ENCODE assay signal across 18 cellular contexts in genomic region chrX:24124227-24124799, GRCh38. TPM values are rescaled to one million over a fixed set of nuclear protein-coding genes. Genes with fewer than 3 reads are reported as not detected.
A peak's percentile ranks its signal among the peaks of the same experiment; 100 is the strongest.
DNase-seq lines count a peak whose midpoint lies in the region; ATAC-seq, FAIRE-seq and TF ChIP-seq lines count a peak whose summit lies in the region.
"Had no signal": no experiment of that assay in that cellular context is flagged by ENCODE, and none has a peak within 500 bp of the region (broad histone marks: within the 10 kb centered on the region; RNA-seq: fewer than 3 reads in every experiment).

No MANE protein-coding gene starts in this region.

- H2AK5ac ChIP-seq in trophoblast cell (ENCODE audit: low read length), result no peak overlapping the region

- H3K36me3 ChIP-seq in endothelial cell of umbilical vein (ENCODE audit: control insufficient read depth in 2 of 2, extremely low read depth in 1 of 2, insufficient read depth in 2 of 2, low read length in 2 of 2), result no peaks in the 10 kb centered on the region
- H3K36me3 ChIP-seq in trophoblast cell (ENCODE audit: control insufficient read depth in 1 of 2, insufficient read depth in 2 of 2, low read length in 2 of 2), result no peaks in the 10 kb centered on the region
- H3K36me3 ChIP-seq: BLaER1 had no signal

- H3K4me1 ChIP-seq in endothelial cell of umbilical vein (ENCODE audit: control insufficient read depth, extremely low read depth, insufficient read depth, low read length), result no peaks in the 10 kb centered on the region
- peaks cover 0 to 4% of the 10 kb centered on the region in 2 experiments for H3K4me1 ChIP-seq in trophoblast cell (ENCODE audit: control insufficient read depth in 1 of 2, insufficient read depth in 2 of 2, low read length in 2 of 2)
- H3K4me1 ChIP-seq: BLaER1 had no signal

- no CpG with 5 or more reads among the region's 4 CpGs for WGBS in trophoblast cell (ENCODE audit: extremely low coverage, insufficient coverage, insufficient read length)

- H3K27ac ChIP-seq in endothelial cell of umbilical vein (ENCODE audit: insufficient read depth, low read depth, low read length), result no peak overlapping the region
- H3K27ac ChIP-seq in trophoblast cell (ENCODE audit: low read depth, low read length), result no peak overlapping the region
- no peak overlapping the region for H3K27ac ChIP-seq in coronary artery
- H3K27ac ChIP-seq: BLaER1, PC-9 had no signal

- H3K9me3 ChIP-seq in endothelial cell of umbilical vein (replicated peaks; ENCODE audit: control insufficient read depth, insufficient read depth, low read length) (no peaks in the 10 kb centered on the region), trophoblast cell (ENCODE audit: insufficient read depth, low read depth, low read length) (no peaks in the 10 kb centered on the region)
- H3K9me3 ChIP-seq: BLaER1 had no signal

- no TSS peak for BruUV-seq in endothelial cell of umbilical vein (replicated peaks; lab: Mats Ljungman, UMichigan)

- H2BK120ac ChIP-seq in trophoblast cell (ENCODE audit: insufficient read depth, low read length, poor library complexity), result peak overlapping the region; percentile 60

- intact Hi-C loops in endothelial cell of umbilical vein (cut with micrococcal nuclease), result no loop called here

- peak; percentile 25 for FAIRE-seq in G401.6 (lab: Jason Lieb, UNC)
- FAIRE-seq in endothelial cell of umbilical vein (lab: Jason Lieb, UNC), result no peak
- FAIRE-seq: GM12892 had no signal

- H3K79me2 ChIP-seq in endothelial cell of umbilical vein (ENCODE audit: control insufficient read depth, insufficient read depth, low read length), result no peaks in the 10 kb centered on the region
- H3K79me2 ChIP-seq in trophoblast cell (ENCODE audit: control insufficient read depth, insufficient read depth, low read length, poor library complexity), result no peaks in the 10 kb centered on the region

- H3K27me3 ChIP-seq in endothelial cell of umbilical vein (ENCODE audit: control insufficient read depth in 2 of 2, insufficient read depth in 2 of 2, low read length in 2 of 2) (no peaks in the 10 kb centered on the region), trophoblast cell (ENCODE audit: insufficient read depth, low read length) (no peaks in the 10 kb centered on the region)
- H3K27me3 ChIP-seq: BLaER1 had no signal

- CTCF ChIA-PET in endothelial cell of umbilical vein (lab: Charles Lee), result interaction anchor here (1.0 kb wide), 1 partner anchor 32 kb away, joined by 3 read pairs; no protein-coding TSS in a partner anchor

- H3K36me3 Mint-ChIP-seq in activated naive CD8-positive, alpha-beta T cell treated with anti-CD3 and anti-CD28 coated beads, Interleukin-2, amount 50 U/mL, for 24 hours (ENCODE audit: low read depth), result no peaks in the 10 kb centered on the region
- H3K36me3 Mint-ChIP-seq: CD8-positive, alpha-beta memory T cell had no signal

- no peaks in the 10 kb centered on the region for H3K27me3 Mint-ChIP-seq in activated naive CD8-positive, alpha-beta T cell treated with anti-CD3 and anti-CD28 coated beads, Interleukin-2, amount 50 U/mL, for 24 hours

- H2BK5ac ChIP-seq in trophoblast cell (ENCODE audit: low read depth, low read length, poor library complexity), result no peak overlapping the region

- no peak overlapping the region for H3K14ac ChIP-seq in trophoblast cell (ENCODE audit: low read length)

- H3K18ac ChIP-seq in trophoblast cell (ENCODE audit: low read length), result no peak overlapping the region

- H3K9ac ChIP-seq in endothelial cell of umbilical vein (replicated peaks; ENCODE audit: extremely low read depth, insufficient read depth, low read length) (no peak overlapping the region), trophoblast cell (ENCODE audit: low read length) (no peak overlapping the region)
- H3K9ac ChIP-seq: BLaER1 had no signal

- no peak overlapping the region for H3K4me3 ChIP-seq in endothelial cell of umbilical vein (replicated peaks in 1 of 3; ENCODE audit: insufficient read depth in 1 of 3, low read depth in 1 of 3, low read length in 3 of 3)
- H3K4me3 ChIP-seq in trophoblast cell (ENCODE audit: low read depth, low read length), result no peak overlapping the region
- H3K4me3 ChIP-seq in coronary artery, result no peak overlapping the region
- H3K4me3 ChIP-seq: BLaER1, PC-9 had no signal

- H3K4ac ChIP-seq in trophoblast cell (ENCODE audit: low read depth, low read length), result no peak overlapping the region

- H3K4me3 Mint-ChIP-seq in activated naive CD8-positive, alpha-beta T cell treated with anti-CD3 and anti-CD28 coated beads, Interleukin-2, amount 50 U/mL, for 24 hours, result no peak overlapping the region
- H3K4me3 Mint-ChIP-seq: CD8-positive, alpha-beta memory T cell had no signal

- H2AFZ ChIP-seq in endothelial cell of umbilical vein (ENCODE audit: low read depth, low read length) (no peak overlapping the region), trophoblast cell (ENCODE audit: insufficient read depth, low read length, poor library complexity) (no peak overlapping the region)
- H2AFZ ChIP-seq: PC-9 had no signal

- no peaks in the 10 kb centered on the region for H3K9me1 ChIP-seq in endothelial cell of umbilical vein (replicated peaks; ENCODE audit: control insufficient read depth, extremely low read depth, insufficient read depth, low read length)

- ATAC-seq in activated naive CD8-positive, alpha-beta T cell treated with anti-CD3 and anti-CD28 coated beads, Interleukin-2, amount 50 U/mL, for 24 hours, result no peak

- TF ChIP-seq CTCF in endothelial cell of umbilical vein (IDR thresholded peaks at IDR 0.05; ENCODE audit: extremely low read depth in 1 of 2, insufficient read depth in 1 of 2, low read depth in 1 of 2, low read length in 2 of 2), result no peak
- TF ChIP-seq CTCF in coronary artery (IDR thresholded peaks at IDR 0.05), result no peak

- H3K79me1 ChIP-seq in trophoblast cell (ENCODE audit: low read length), result no peaks in the 10 kb centered on the region

- no peak overlapping the region for H3K27ac Mint-ChIP-seq in activated naive CD8-positive, alpha-beta T cell treated with anti-CD3 and anti-CD28 coated beads, Interleukin-2, amount 50 U/mL, for 24 hours
- H3K27ac Mint-ChIP-seq: CD8-positive, alpha-beta memory T cell had no signal

- H2BK12ac ChIP-seq in trophoblast cell (ENCODE audit: low read length), result no peak overlapping the region

- no peak overlapping the region for H3K23ac ChIP-seq in trophoblast cell (ENCODE audit: low read length)

- dilution Hi-C loops in endothelial cell of umbilical vein (cut with MboI; ENCODE audit: extremely low pct_ligation_motif_present, low sequenced_read_pairs), result no loop called here

- no peak overlapping the region for H4K12ac ChIP-seq in trophoblast cell (ENCODE audit: low read depth, low read length)

- no peaks in the 10 kb centered on the region for H4K20me1 ChIP-seq in endothelial cell of umbilical vein (replicated peaks; ENCODE audit: control insufficient read depth, extremely low read depth, insufficient read depth, low read length)
- H4K20me1 ChIP-seq: BLaER1 had no signal

- H3K4me2 ChIP-seq in endothelial cell of umbilical vein (ENCODE audit: insufficient read depth, low read length) (no peak overlapping the region), trophoblast cell (ENCODE audit: low read length) (no peak overlapping the region)
- H3K4me2 ChIP-seq: BLaER1, PC-9 had no signal

- DNase-seq in NCI-H2081 treated with DMSO at 0.1 percent for 48 hours (lab: John Stamatoyannopoulos, UW), result peak; percentile 2
- peak; percentile 27 for DNase-seq in endothelial cell of umbilical vein (ENCODE audit: low read depth, low spot score)
- DNase-seq in trophoblast cell, result no peak
- no peak for DNase-seq in nucleus accumbens (lab: John Stamatoyannopoulos, UW)
- DNase-seq in coronary artery (ENCODE audit: low spot score), result no peak
- DNase-seq in activated naive CD8-positive, alpha-beta T cell treated with anti-CD3 and anti-CD28 coated beads, Interleukin-2, amount 50 U/mL, for 24 hours, result no peak
- DNase-seq: CD8-positive, alpha-beta memory T cell; GDM1; Karpas-422; NCI-H1417; NCI-H1930; NCI-H510A treated with DMSO at 0.1 percent for 48 hours; NK-92 treated with Interleukin-12 subunit alpha and Interleukin-12 subunit beta, amount 100 ng/mL, for 24 hours; PC-9; T-helper 1 cell had no signal

- no peak overlapping the region for H4K91ac ChIP-seq in trophoblast cell (ENCODE audit: low read depth, low read length)

- H3K9me3 Mint-ChIP-seq in activated naive CD8-positive, alpha-beta T cell treated with anti-CD3 and anti-CD28 coated beads, Interleukin-2, amount 50 U/mL, for 24 hours, result no peaks in the 10 kb centered on the region
- H3K9me3 Mint-ChIP-seq: CD8-positive, alpha-beta memory T cell had no signal

- H3K4me1 Mint-ChIP-seq in activated naive CD8-positive, alpha-beta T cell treated with anti-CD3 and anti-CD28 coated beads, Interleukin-2, amount 50 U/mL, for 24 hours, result no peaks in the 10 kb centered on the region
- H3K4me1 Mint-ChIP-seq: CD8-positive, alpha-beta memory T cell had no signal

- POLR2A ChIA-PET in endothelial cell of umbilical vein (lab: Charles Lee), result no interaction called here

- no peak overlapping the region for H4K8ac ChIP-seq in trophoblast cell (ENCODE audit: low read depth, low read length)

- no peak for TF ChIP-seq POLR2A in endothelial cell of umbilical vein (IDR thresholded peaks at IDR 0.05; ENCODE audit: low read depth, low read length)

TF ChIP-seq in endothelial cell of umbilical vein, 7 proteins besides CTCF, POLR2A, EP300 and RAD21:
- TF ChIP-seq FOS (IDR thresholded peaks at IDR 0.05; ENCODE audit: borderline replicate concordance, insufficient read depth, low read length) (no peak), EZH2 (IDR thresholded peaks at IDR 0.05; ENCODE audit: borderline replicate concordance, low read depth, low read length, severe bottlenecking) (no peak), GATA2 (IDR thresholded peaks at IDR 0.05; ENCODE audit: insufficient read depth, insufficient read length, low read depth, low read length) (no peak), MYC (IDR thresholded peaks at IDR 0.05; ENCODE audit: low read depth, low read length) (no peak), MAX (IDR thresholded peaks at IDR 0.05; ENCODE audit: insufficient read depth, insufficient read length) (no peak), JUN (IDR thresholded peaks at IDR 0.05; ENCODE audit: borderline replicate concordance, insufficient read depth, insufficient read length, low read depth) (no peak), POLR2AphosphoS5 (IDR thresholded peaks at IDR 0.05; ENCODE audit: insufficient read depth, low read depth, low read length) (no peak)

RNA-seq across cellular contexts. Expression of gene ZFX, which starts 25.2 kb away (rescaled TPM):
- 32.1 and 34.1 TPM in 2 replicates for total RNA-seq in endothelial cell of umbilical vein
- polyA plus RNA-seq in endothelial cell of umbilical vein, result 6.0 and 11.4 TPM in 2 replicates
- 9.0 and 9.6 TPM in 2 replicates for polyA plus RNA-seq in endothelial cell of umbilical vein (2011; cell fraction: cytosol; rRNA removed)
- 28.2 and 30.6 TPM in 2 replicates for polyA plus RNA-seq in endothelial cell of umbilical vein (2011; cell fraction: nucleus; rRNA removed)
- 14.8 TPM in 2 replicates for polyA plus RNA-seq in endothelial cell of umbilical vein (2012)
- polyA minus RNA-seq in endothelial cell of umbilical vein, result 53.9 and 59.0 TPM in 2 replicates
- polyA minus RNA-seq in endothelial cell of umbilical vein (2011; cell fraction: cytosol; rRNA and poly(A)+ RNA removed), result 63.0 TPM
- polyA minus RNA-seq in endothelial cell of umbilical vein (2011; cell fraction: nucleus; rRNA and poly(A)+ RNA removed), result 60.4 and 61.5 TPM in 2 replicates
- 10.5 and 12.0 TPM in 2 replicates for polyA plus RNA-seq in trophoblast cell (2013)

Comparison
In these comparisons a context has a peak if more than half of its experiments do, and no peak if none do; other contexts are left out.
1. DNase-seq: peak in NCI-H2081 treated with DMSO at 0.1 percent for 48 hours (single experiment) and endothelial cell of umbilical vein (single experiment); none in trophoblast cell (0 of 2), nucleus accumbens (0 of 56), coronary artery (single experiment) and activated naive CD8-positive, alpha-beta T cell treated with anti-CD3 and anti-CD28 coated beads, Interleukin-2, amount 50 U/mL, for 24 hours (single experiment).